In the genomic region with DNA sequence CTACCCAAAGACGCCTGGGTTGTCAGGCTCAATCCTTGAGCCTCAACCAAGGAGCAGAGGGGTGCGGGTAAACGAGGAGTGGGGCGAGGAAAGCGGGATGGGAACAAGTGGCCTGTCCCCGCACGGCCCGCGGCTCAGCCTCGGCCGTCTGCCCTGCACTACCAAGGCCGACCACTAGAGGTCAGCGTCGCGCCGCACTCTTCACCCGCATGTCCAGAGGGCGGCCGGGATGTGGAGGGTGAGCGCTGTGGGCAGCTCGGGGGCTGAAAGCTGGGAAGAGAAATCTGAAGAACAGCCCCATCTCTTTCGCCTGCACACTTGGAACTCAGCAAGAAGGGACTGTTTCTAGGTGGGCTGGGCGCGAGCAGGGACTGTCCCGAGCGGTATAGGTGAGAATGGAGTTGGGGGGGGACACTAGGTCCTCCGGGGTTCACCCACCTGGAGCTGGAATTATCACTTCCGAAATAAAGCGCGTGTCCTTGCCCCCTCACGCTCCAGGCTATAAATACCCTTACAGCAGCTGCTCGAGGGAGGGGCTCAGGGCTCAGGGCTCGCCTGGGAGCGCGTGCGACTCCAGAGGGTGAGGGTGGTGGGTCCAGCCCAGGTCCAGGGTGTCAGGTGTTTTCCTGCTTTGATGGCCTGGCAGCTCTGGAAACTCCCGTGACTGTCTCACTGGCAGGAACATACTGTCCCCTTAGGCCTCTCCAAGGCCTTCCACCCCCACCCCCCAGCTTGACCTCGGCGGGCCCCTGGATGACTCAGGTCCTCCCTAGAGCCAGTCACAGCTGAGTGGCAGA, we compare ENCODE assay signal across 1 cellular context.
A peak's percentile ranks its signal among the peaks of the same experiment; 100 is the strongest.
TF ChIP-seq lines count a peak whose summit lies in the region.

No MANE protein-coding gene starts in this region.

TF ChIP-seq in HepG2, 621 proteins besides CTCF, POLR2A, EP300 and RAD21 (continued from another document and continues in another):
- TF ChIP-seq ZNF383 (CRISPR knock-in tag; IDR thresholded peaks at IDR 0.05; ENCODE audit: borderline replicate concordance) (peak; percentile 82; the same call in 1 of the 2 replicates), PTBP1 (IDR thresholded peaks at IDR 0.05; ENCODE audit: low read depth, low read length, poor library complexity, severe bottlenecking) (no peak), ZNF431 (CRISPR knock-in tag; IDR thresholded peaks at IDR 0.05; ENCODE audit: borderline replicate concordance, low read depth) (no peak), ZNF589 (CRISPR knock-in tag; conservative IDR thresholded peaks at IDR 0.05) (no peak), ZSCAN25 (CRISPR knock-in tag; IDR thresholded peaks at IDR 0.05) (peak; percentile 11; the same call in 1 of the 2 replicates), KLF12 (CRISPR knock-in tag; IDR thresholded peaks at IDR 0.05; ENCODE audit: borderline replicate concordance) (no peak), SP4 (CRISPR knock-in tag; IDR thresholded peaks at IDR 0.05) (peak; percentile 2; the same call in 1 of the 2 replicates), SIN3B (IDR thresholded peaks at IDR 0.05; ENCODE audit: low read length) (no peak), ZMYM3 (CRISPR knock-in tag; IDR thresholded peaks at IDR 0.05) (no peak), TEAD3 (CRISPR knock-in tag; optimal IDR thresholded peaks at IDR 0.05; ENCODE audit: borderline replicate concordance) (peak; percentile 18), CHD2 (IDR thresholded peaks at IDR 0.05; ENCODE audit: low read depth, low read length) (no peak), ZNF639 (CRISPR knock-in tag; conservative IDR thresholded peaks at IDR 0.05) (no peak), ZNF790 (CRISPR knock-in tag; IDR thresholded peaks at IDR 0.05; ENCODE audit: borderline replicate concordance) (0 out of 2 replicates have a peak, but pooled peaks have one; percentile 21), ZNF451 (CRISPR knock-in tag; IDR thresholded peaks at IDR 0.05) (no peak), KLF6 (CRISPR knock-in tag; IDR thresholded peaks at IDR 0.05) (no peak), AHDC1 (CRISPR knock-in tag; IDR thresholded peaks at IDR 0.05; ENCODE audit: borderline replicate concordance) (no peak), ZNF660 (CRISPR knock-in tag; IDR thresholded peaks at IDR 0.05; ENCODE audit: borderline replicate concordance, low read depth) (no peak), HNRNPUL1 (IDR thresholded peaks at IDR 0.05; ENCODE audit: low read depth, low read length) (no peak), HNRNPK (IDR thresholded peaks at IDR 0.05; ENCODE audit: low read depth, low read length, poor library complexity, severe bottlenecking) (peak; percentile 74), MAZ (IDR thresholded peaks at IDR 0.05; ENCODE audit: borderline replicate concordance, low read depth, low read length) (no peak), MAZ (CRISPR knock-in tag; IDR thresholded peaks at IDR 0.05; ENCODE audit: low read depth) (peak; percentile 82), CENPX (CRISPR knock-in tag; IDR thresholded peaks at IDR 0.05) (no peak), PCBP2 (optimal IDR thresholded peaks at IDR 0.05; ENCODE audit: low read depth, low read length, poor library complexity, severe bottlenecking) (no peak), PHF8 (CRISPR knock-in tag; IDR thresholded peaks at IDR 0.05) (no peak; the same call in 1 of the 2 replicates), FOXM1 (CRISPR knock-in tag; IDR thresholded peaks at IDR 0.05) (no peak), CHCHD3 (CRISPR knock-in tag; IDR thresholded peaks at IDR 0.05) (no peak), DBP (CRISPR knock-in tag; IDR thresholded peaks at IDR 0.05; ENCODE audit: not compliant biosample characterization) (no peak), FOXO1 (CRISPR knock-in tag; IDR thresholded peaks at IDR 0.05) (no peak), ZSCAN31 (CRISPR knock-in tag; IDR thresholded peaks at IDR 0.05; ENCODE audit: low read depth) (no peak), ZNF567 (CRISPR knock-in tag; IDR thresholded peaks at IDR 0.05; ENCODE audit: borderline replicate concordance) (no peak), SMYD3 (CRISPR knock-in tag; IDR thresholded peaks at IDR 0.05) (no peak), ATAD3A (CRISPR knock-in tag; IDR thresholded peaks at IDR 0.05) (no peak), NPAS2 (CRISPR knock-in tag; IDR thresholded peaks at IDR 0.05; ENCODE audit: borderline replicate concordance) (no peak), RAD51 (IDR thresholded peaks at IDR 0.05; ENCODE audit: borderline replicate concordance) (no peak), KLF13 (CRISPR knock-in tag; IDR thresholded peaks at IDR 0.05) (no peak), MNT (IDR thresholded peaks at IDR 0.05) (no peak), MTA1 (CRISPR knock-in tag; IDR thresholded peaks at IDR 0.05; ENCODE audit: borderline replicate concordance) (no peak), NR2F6 (IDR thresholded peaks at IDR 0.05) (peak; percentile 45; the same call in 1 of the 2 replicates), NR2F6 (CRISPR knock-in tag; IDR thresholded peaks at IDR 0.05) (peak; percentile 32; the same call in 1 of the 2 replicates), ZNF644 (CRISPR knock-in tag; IDR thresholded peaks at IDR 0.05; ENCODE audit: low read depth) (no peak), GLI4 (CRISPR knock-in tag; IDR thresholded peaks at IDR 0.05; ENCODE audit: borderline replicate concordance) (no peak), RORA (CRISPR knock-in tag; IDR thresholded peaks at IDR 0.05) (no peak), ZNF337 (CRISPR knock-in tag; IDR thresholded peaks at IDR 0.05; ENCODE audit: borderline replicate concordance, low read depth) (no peak), HHEX (CRISPR knock-in tag; IDR thresholded peaks at IDR 0.05) (no peak), ELF4 (CRISPR knock-in tag; IDR thresholded peaks at IDR 0.05; ENCODE audit: borderline replicate concordance) (0 out of 2 replicates have a peak, but pooled peaks have one; percentile 45), ARHGAP35 (CRISPR knock-in tag; IDR thresholded peaks at IDR 0.05; ENCODE audit: borderline replicate concordance) (no peak), ZNF773 (CRISPR knock-in tag; IDR thresholded peaks at IDR 0.05; ENCODE audit: borderline replicate concordance) (no peak), ATF1 (CRISPR knock-in tag; IDR thresholded peaks at IDR 0.05) (no peak), ZNF556 (CRISPR knock-in tag; IDR thresholded peaks at IDR 0.05; ENCODE audit: borderline replicate concordance) (0 out of 2 replicates have a peak, but pooled peaks have one; percentile 5), SCMH1 (CRISPR knock-in tag; IDR thresholded peaks at IDR 0.05; ENCODE audit: borderline replicate concordance) (no peak), AGO2 (optimal IDR thresholded peaks at IDR 0.05; ENCODE audit: low read depth, low read length) (no peak), ZFP90 (CRISPR knock-in tag; IDR thresholded peaks at IDR 0.05; ENCODE audit: borderline replicate concordance) (no peak), ZNF713 (CRISPR knock-in tag; IDR thresholded peaks at IDR 0.05) (no peak), ZNF550 (CRISPR knock-in tag; IDR thresholded peaks at IDR 0.05; ENCODE audit: borderline replicate concordance) (no peak)
- TF ChIP-seq, protein P1, sequence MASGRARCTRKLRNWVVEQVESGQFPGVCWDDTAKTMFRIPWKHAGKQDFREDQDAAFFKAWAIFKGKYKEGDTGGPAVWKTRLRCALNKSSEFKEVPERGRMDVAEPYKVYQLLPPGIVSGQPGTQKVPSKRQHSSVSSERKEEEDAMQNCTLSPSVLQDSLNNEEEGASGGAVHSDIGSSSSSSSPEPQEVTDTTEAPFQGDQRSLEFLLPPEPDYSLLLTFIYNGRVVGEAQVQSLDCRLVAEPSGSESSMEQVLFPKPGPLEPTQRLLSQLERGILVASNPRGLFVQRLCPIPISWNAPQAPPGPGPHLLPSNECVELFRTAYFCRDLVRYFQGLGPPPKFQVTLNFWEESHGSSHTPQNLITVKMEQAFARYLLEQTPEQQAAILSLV (CRISPR knock-in tag; IDR thresholded peaks at IDR 0.05; ENCODE audit: borderline replicate concordance) = no peak; the same call in 1 of the 2 replicates
- TF ChIP-seq, protein P2, sequence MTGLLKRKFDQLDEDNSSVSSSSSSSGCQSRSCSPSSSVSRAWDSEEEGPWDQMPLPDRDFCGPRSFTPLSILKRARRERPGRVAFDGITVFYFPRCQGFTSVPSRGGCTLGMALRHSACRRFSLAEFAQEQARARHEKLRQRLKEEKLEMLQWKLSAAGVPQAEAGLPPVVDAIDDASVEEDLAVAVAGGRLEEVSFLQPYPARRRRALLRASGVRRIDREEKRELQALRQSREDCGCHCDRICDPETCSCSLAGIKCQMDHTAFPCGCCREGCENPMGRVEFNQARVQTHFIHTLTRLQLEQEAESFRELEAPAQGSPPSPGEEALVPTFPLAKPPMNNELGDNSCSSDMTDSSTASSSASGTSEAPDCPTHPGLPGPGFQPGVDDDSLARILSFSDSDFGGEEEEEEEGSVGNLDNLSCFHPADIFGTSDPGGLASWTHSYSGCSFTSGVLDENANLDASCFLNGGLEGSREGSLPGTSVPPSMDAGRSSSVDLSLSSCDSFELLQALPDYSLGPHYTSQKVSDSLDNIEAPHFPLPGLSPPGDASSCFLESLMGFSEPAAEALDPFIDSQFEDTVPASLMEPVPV (CRISPR knock-in tag; IDR thresholded peaks at IDR 0.05) = no peak; the same call in 1 of the 2 replicates
- TF ChIP-seq, protein P3, sequence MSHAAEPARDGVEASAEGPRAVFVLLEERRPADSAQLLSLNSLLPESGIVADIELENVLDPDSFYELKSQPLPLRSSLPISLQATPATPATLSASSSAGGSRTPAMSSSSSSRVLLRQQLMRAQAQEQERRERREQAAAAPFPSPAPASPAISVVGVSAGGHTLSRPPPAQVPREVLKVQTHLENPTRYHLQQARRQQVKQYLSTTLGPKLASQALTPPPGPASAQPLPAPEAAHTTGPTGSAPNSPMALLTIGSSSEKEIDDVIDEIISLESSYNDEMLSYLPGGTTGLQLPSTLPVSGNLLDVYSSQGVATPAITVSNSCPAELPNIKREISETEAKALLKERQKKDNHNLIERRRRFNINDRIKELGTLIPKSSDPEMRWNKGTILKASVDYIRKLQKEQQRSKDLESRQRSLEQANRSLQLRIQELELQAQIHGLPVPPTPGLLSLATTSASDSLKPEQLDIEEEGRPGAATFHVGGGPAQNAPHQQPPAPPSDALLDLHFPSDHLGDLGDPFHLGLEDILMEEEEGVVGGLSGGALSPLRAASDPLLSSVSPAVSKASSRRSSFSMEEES (CRISPR knock-in tag; IDR thresholded peaks at IDR 0.05) = no peak
